In genomic region chr9:110921705-110922104, GRCh38 we compare ENCODE assay signal across 1 cellular context.
TF ChIP-seq lines count a peak whose summit lies in the region.

No MANE protein-coding gene starts in this region.

TF ChIP-seq in GM23338, 12 proteins besides CTCF, POLR2A, EP300 and RAD21 (continued from another document):
- TF ChIP-seq, protein P1, sequence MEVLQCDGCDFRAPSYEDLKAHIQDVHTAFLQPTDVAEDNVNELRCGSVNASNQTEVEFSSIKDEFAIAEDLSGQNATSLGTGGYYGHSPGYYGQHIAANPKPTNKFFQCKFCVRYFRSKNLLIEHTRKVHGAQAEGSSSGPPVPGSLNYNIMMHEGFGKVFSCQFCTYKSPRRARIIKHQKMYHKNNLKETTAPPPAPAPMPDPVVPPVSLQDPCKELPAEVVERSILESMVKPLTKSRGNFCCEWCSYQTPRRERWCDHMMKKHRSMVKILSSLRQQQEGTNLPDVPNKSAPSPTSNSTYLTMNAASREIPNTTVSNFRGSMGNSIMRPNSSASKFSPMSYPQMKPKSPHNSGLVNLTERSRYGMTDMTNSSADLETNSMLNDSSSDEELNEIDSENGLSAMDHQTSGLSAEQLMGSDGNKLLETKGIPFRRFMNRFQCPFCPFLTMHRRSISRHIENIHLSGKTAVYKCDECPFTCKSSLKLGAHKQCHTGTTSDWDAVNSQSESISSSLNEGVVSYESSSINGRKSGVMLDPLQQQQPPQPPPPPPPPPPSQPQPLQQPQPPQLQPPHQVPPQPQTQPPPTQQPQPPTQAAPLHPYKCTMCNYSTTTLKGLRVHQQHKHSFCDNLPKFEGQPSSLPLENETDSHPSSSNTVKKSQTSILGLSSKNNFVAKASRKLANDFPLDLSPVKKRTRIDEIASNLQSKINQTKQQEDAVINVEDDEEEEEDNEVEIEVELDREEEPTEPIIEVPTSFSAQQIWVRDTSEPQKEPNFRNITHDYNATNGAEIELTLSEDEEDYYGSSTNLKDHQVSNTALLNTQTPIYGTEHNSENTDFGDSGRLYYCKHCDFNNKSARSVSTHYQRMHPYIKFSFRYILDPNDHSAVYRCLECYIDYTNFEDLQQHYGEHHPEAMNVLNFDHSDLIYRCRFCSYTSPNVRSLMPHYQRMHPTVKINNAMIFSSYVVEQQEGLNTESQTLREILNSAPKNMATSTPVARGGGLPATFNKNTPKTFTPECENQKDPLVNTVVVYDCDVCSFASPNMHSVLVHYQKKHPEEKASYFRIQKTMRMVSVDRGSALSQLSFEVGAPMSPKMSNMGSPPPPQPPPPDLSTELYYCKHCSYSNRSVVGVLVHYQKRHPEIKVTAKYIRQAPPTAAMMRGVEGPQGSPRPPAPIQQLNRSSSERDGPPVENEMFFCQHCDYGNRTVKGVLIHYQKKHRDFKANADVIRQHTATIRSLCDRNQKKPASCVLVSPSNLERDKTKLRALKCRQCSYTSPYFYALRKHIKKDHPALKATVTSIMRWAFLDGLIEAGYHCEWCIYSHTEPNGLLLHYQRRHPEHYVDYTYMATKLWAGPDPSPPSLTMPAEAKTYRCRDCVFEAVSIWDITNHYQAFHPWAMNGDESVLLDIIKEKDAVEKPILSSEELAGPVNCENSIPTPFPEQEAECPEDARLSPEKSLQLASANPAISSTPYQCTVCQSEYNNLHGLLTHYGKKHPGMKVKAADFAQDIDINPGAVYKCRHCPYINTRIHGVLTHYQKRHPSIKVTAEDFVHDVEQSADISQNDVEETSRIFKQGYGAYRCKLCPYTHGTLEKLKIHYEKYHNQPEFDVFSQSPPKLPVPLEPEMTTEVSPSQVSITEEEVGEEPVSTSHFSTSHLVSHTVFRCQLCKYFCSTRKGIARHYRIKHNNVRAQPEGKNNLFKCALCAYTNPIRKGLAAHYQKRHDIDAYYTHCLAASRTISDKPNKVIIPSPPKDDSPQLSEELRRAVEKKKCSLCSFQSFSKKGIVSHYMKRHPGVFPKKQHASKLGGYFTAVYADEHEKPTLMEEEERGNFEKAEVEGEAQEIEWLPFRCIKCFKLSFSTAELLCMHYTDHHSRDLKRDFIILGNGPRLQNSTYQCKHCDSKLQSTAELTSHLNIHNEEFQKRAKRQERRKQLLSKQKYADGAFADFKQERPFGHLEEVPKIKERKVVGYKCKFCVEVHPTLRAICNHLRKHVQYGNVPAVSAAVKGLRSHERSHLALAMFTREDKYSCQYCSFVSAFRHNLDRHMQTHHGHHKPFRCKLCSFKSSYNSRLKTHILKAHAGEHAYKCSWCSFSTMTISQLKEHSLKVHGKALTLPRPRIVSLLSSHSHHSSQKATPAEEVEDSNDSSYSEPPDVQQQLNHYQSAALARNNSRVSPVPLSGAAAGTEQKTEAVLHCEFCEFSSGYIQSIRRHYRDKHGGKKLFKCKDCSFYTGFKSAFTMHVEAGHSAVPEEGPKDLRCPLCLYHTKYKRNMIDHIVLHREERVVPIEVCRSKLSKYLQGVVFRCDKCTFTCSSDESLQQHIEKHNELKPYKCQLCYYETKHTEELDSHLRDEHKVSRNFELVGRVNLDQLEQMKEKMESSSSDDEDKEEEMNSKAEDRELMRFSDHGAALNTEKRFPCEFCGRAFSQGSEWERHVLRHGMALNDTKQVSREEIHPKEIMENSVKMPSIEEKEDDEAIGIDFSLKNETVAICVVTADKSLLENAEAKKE (CRISPR knock-in tag; IDR thresholded peaks at IDR 0.05), result no peak
